ENCODE assay signal across 36 cellular contexts in the genomic region with DNA sequence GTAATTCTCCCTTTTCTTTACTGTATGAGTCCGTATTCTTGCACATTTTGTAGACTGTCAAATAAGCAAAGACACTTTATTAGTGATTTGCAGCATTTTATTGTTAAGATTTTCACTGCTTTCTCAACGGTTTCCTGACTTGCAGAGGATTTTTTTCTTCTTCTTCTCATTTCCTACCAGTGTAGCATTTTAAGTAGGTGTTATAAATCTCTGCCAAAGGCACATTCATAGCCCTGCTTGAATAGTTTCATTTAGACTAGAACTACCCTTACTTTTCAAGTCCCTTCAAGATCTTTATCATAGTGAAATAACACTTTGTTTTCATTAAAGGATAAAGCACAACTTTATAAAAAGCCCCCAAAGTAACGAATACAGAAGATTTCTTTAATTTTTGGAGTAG.
"Had no signal": no experiment of that assay in that cellular context is flagged by ENCODE, and none has a peak within 500 bp of the region (broad histone marks: within the 10 kb centered on the region; RNA-seq: fewer than 3 reads in every experiment).

No MANE protein-coding gene starts in this region.

- H3K36me3 Mint-ChIP-seq: activated naive CD8-positive, alpha-beta T cell treated with anti-CD3 and anti-CD28 coated beads for 36 hours; natural killer cell; stimulated activated memory B cell treated with anti-CD40 and anti-IgM and Interleukin-4, amounts not matched to agents 10 μg/mL and 1 μg/mL and 100 μg/mL, for 72 hours had no signal

- H3K4me2 ChIP-seq: hepatocyte had no signal

- H3K4me3 ChIP-seq: breast epithelium, esophagus squamous epithelium, gastrocnemius medialis, hepatocyte, skin epidermis, thyroid gland, upper lobe of left lung, vagina had no signal

- H2AFZ ChIP-seq: hepatocyte had no signal

- ATAC-seq: activated CD4-positive, CD25-positive, alpha-beta regulatory T cell treated with anti-CD3 and anti-CD28 coated beads, Interleukin-2, amount 50 U/mL, for 24 hours; gastrocnemius medialis; natural killer cell; sciatic nerve; stimulated activated memory B cell treated with anti-CD40 and anti-IgM and Interleukin-4, amounts not matched to agents 10 μg/mL and 1 μg/mL and 100 μg/mL, for 72 hours; stimulated activated naive CD8-positive, alpha-beta T cell treated with anti-CD3 and anti-CD28 coated beads, Interleukin-15, amount 100 ng/mL, for 72 hours had no signal

- H3K4me1 Mint-ChIP-seq: activated naive CD8-positive, alpha-beta T cell treated with anti-CD3 and anti-CD28 coated beads for 36 hours; natural killer cell; stimulated activated memory B cell treated with anti-CD40 and anti-IgM and Interleukin-4, amounts not matched to agents 10 μg/mL and 1 μg/mL and 100 μg/mL, for 72 hours; stimulated activated naive CD8-positive, alpha-beta T cell treated with anti-CD3 and anti-CD28 coated beads, Interleukin-15, amount 100 ng/mL, for 72 hours had no signal

- H3K36me3 ChIP-seq: breast epithelium, esophagus squamous epithelium, gastrocnemius medialis, neutrophil, thyroid gland, upper lobe of left lung, vagina, WERI-Rb-1 had no signal

- H3K79me2 ChIP-seq: hepatocyte had no signal

- H3K27ac ChIP-seq: breast epithelium, epithelial cell of prostate, esophagus squamous epithelium, gastrocnemius medialis, hepatocyte, neutrophil, skin epidermis, thyroid gland, upper lobe of left lung, vagina, WERI-Rb-1 had no signal

- H3K9me3 ChIP-seq: breast epithelium, esophagus squamous epithelium, gastrocnemius medialis, neutrophil, thyroid gland, upper lobe of left lung, vagina had no signal

- H3K4me3 Mint-ChIP-seq: activated naive CD4-positive, alpha-beta T cell treated with anti-CD3 and anti-CD28 coated beads for 36 hours; activated naive CD8-positive, alpha-beta T cell treated with anti-CD3 and anti-CD28 coated beads for 36 hours; activated T-helper 1 cell treated with anti-CD3 and anti-CD28 coated beads, Interleukin-12 subunit alpha, Interleukin-12 subunit beta, Interleukin-2, Interleukin-4 antibody, amounts not matched to agents 30 ng/mL and 10 ng/mL and 1 ng/mL, durations not matched to agents 14 hours and 24 hours and 36 hours; dendritic cell treated with granulocyte-macrophage colony-stimulating factor and Interleukin-4, amounts not matched to agents 40 ng/mL and 50 ng/mL, for 4 days; natural killer cell; stimulated activated memory B cell treated with anti-CD40 and anti-IgM and Interleukin-4, amounts not matched to agents 10 μg/mL and 1 μg/mL and 100 μg/mL, for 72 hours; stimulated activated naive CD8-positive, alpha-beta T cell treated with anti-CD3 and anti-CD28 coated beads, Interleukin-15, amount 100 ng/mL, for 72 hours; T-helper 1 cell treated with Interleukin-12 subunit alpha and Interleukin-12 subunit beta and Interleukin-4 antibody, amounts not matched to agents 30 μg/mL and 1 μg/mL, for 36 hours had no signal

- H3K27ac Mint-ChIP-seq: activated naive CD4-positive, alpha-beta T cell treated with anti-CD3 and anti-CD28 coated beads for 36 hours; activated naive CD8-positive, alpha-beta T cell treated with anti-CD3 and anti-CD28 coated beads for 36 hours; activated T-helper 1 cell treated with anti-CD3 and anti-CD28 coated beads, Interleukin-12 subunit alpha, Interleukin-12 subunit beta, Interleukin-2, Interleukin-4 antibody, amounts not matched to agents 30 ng/mL and 10 ng/mL and 1 ng/mL, durations not matched to agents 14 hours and 24 hours and 36 hours; dendritic cell treated with granulocyte-macrophage colony-stimulating factor and Interleukin-4, amounts not matched to agents 40 ng/mL and 50 ng/mL, for 4 days; natural killer cell; progenitor cell of endocrine pancreas; stimulated activated memory B cell treated with anti-CD40 and anti-IgM and Interleukin-4, amounts not matched to agents 10 μg/mL and 1 μg/mL and 100 μg/mL, for 72 hours; stimulated activated naive CD8-positive, alpha-beta T cell treated with anti-CD3 and anti-CD28 coated beads, Interleukin-15, amount 100 ng/mL, for 72 hours; T-helper 1 cell treated with Interleukin-12 subunit alpha and Interleukin-12 subunit beta and Interleukin-4 antibody, amounts not matched to agents 30 μg/mL and 1 μg/mL, for 36 hours had no signal

- H3K27me3 Mint-ChIP-seq: activated naive CD8-positive, alpha-beta T cell treated with anti-CD3 and anti-CD28 coated beads for 36 hours; dendritic cell treated with granulocyte-macrophage colony-stimulating factor and Interleukin-4, amounts not matched to agents 40 ng/mL and 50 ng/mL, for 4 days; progenitor cell of endocrine pancreas; stimulated activated memory B cell treated with anti-CD40 and anti-IgM and Interleukin-4, amounts not matched to agents 10 μg/mL and 1 μg/mL and 100 μg/mL, for 72 hours; stimulated activated naive CD8-positive, alpha-beta T cell treated with anti-CD3 and anti-CD28 coated beads, Interleukin-15, amount 100 ng/mL, for 72 hours had no signal

- H3K9me3 Mint-ChIP-seq: activated naive CD8-positive, alpha-beta T cell treated with anti-CD3 and anti-CD28 coated beads for 36 hours; activated T-helper 1 cell treated with anti-CD3 and anti-CD28 coated beads, Interleukin-12 subunit alpha, Interleukin-12 subunit beta, Interleukin-2, Interleukin-4 antibody, amounts not matched to agents 30 ng/mL and 10 ng/mL and 1 ng/mL, durations not matched to agents 14 hours and 24 hours and 36 hours; dendritic cell treated with granulocyte-macrophage colony-stimulating factor and Interleukin-4, amounts not matched to agents 40 ng/mL and 50 ng/mL, for 4 days; stimulated activated memory B cell treated with anti-CD40 and anti-IgM and Interleukin-4, amounts not matched to agents 10 μg/mL and 1 μg/mL and 100 μg/mL, for 72 hours; stimulated activated naive CD8-positive, alpha-beta T cell treated with anti-CD3 and anti-CD28 coated beads, Interleukin-15, amount 100 ng/mL, for 72 hours; T-helper 1 cell treated with Interleukin-12 subunit alpha and Interleukin-12 subunit beta and Interleukin-4 antibody, amounts not matched to agents 30 μg/mL and 1 μg/mL, for 36 hours had no signal

- DNase-seq: activated CD4-positive, alpha-beta T cell treated with anti-CD3 and anti-CD28 coated beads for 48 hours; activated CD4-positive, alpha-beta T cell treated with anti-CD3 and anti-CD28 coated beads, Interleukin-2, amount 50 U/mL, for 48 hours; activated CD8-positive, alpha-beta memory T cell treated with anti-CD3 and anti-CD28 coated beads for 24 hours; activated effector memory CD4-positive, alpha-beta T cell treated with anti-CD3 and anti-CD28 coated beads, Interleukin-2, amount 50 U/mL, for 16 hours; activated naive CD4-positive, alpha-beta T cell treated with anti-CD3 and anti-CD28 coated beads for 36 hours; activated naive CD8-positive, alpha-beta T cell treated with anti-CD3 and anti-CD28 coated beads for 36 hours; central memory CD4-positive, alpha-beta T cell; esophagus squamous epithelium; gastrocnemius medialis; islet precursor cell; mammary epithelial cell; natural killer cell; retina; stimulated activated CD4-positive, alpha-beta T cell treated with anti-CD3 and anti-CD28 coated beads, Interleukin-12 subunit alpha, Interleukin-12 subunit beta, amount 100 ng/mL, for 4 hours; stimulated activated CD4-positive, alpha-beta T cell treated with anti-CD3 and anti-CD28 coated beads, Interleukin-4, amount 100 ng/mL, for 4 hours; stimulated activated CD8-positive, alpha-beta memory T cell treated with anti-CD3 and anti-CD28 coated beads, Interleukin-4, amount 100 ng/mL, for 48 hours; stimulated activated naive CD8-positive, alpha-beta T cell treated with anti-CD3 and anti-CD28 coated beads, Interleukin-15, amount 100 ng/mL, for 72 hours; substantia nigra; SW 1271; T-helper 9 cell; thyroid gland; upper lobe of left lung; WERI-Rb-1 had no signal

- H3K4me1 ChIP-seq: breast epithelium, esophagus squamous epithelium, gastrocnemius medialis, thyroid gland, upper lobe of left lung, vagina had no signal

- H3K27me3 ChIP-seq: breast epithelium, esophagus squamous epithelium, gastrocnemius medialis, hepatocyte, neutrophil, thyroid gland, upper lobe of left lung, vagina had no signal
